37 cellular contexts compared by ENCODE assay signal in the genomic region with DNA sequence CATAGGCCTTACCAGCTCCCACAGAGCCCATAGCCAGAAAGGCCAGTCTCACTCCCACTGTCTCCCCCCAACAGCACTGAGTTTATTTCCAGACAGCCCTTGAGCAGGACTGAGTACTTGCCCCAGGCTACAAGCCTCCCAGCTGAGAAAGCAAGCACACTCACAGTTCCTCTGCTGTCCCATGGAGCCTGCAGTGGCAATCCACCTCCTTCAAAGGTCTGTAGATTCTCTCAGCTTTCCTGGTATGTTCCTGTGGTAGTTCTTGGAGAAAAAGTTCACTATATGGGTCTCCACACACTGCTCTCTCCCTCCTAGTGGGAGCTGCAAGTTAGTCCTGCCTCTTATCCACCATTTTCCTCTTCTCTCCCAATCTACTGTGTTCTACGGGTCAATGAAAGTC.
"Had no signal": no experiment of that assay in that cellular context is flagged by ENCODE, and none has a peak within 500 bp of the region (broad histone marks: within the 10 kb centered on the region; RNA-seq: fewer than 3 reads in every experiment).

No MANE protein-coding gene starts in this region.

- H3K27me3 Mint-ChIP-seq: activated naive CD4-positive, alpha-beta T cell treated with anti-CD3 and anti-CD28 coated beads, Interleukin-2, amount 10 ng/mL, durations not matched to agents 7 days and 5 days; activated naive CD8-positive, alpha-beta T cell treated with anti-CD3 and anti-CD28 coated beads for 36 hours; activated naive CD8-positive, alpha-beta T cell treated with anti-CD3 and anti-CD28 coated beads, Interleukin-2, amount 10 ng/mL, durations not matched to agents 7 days and 5 days; activated naive CD8-positive, alpha-beta T cell treated with anti-CD3 and anti-CD28 coated beads, Interleukin-2, amount 50 U/mL, for 24 hours had no signal

- H3K36me3 Mint-ChIP-seq: activated naive CD4-positive, alpha-beta T cell treated with anti-CD3 and anti-CD28 coated beads, Interleukin-2, amount 10 ng/mL, durations not matched to agents 7 days and 5 days; activated naive CD8-positive, alpha-beta T cell treated with anti-CD3 and anti-CD28 coated beads, Interleukin-2, amount 10 ng/mL, durations not matched to agents 7 days and 5 days had no signal

- DNase-seq: activated effector memory CD4-positive, alpha-beta T cell treated with anti-CD3 and anti-CD28 coated beads, Interleukin-2, amount 50 U/mL, for 16 hours; activated effector memory CD4-positive, alpha-beta T cell treated with Interleukin-2 at 50 U/mL for 16 hours; activated gamma-delta T cell; activated gamma-delta T cell treated with Interleukin-2 at 50 U/mL for 16 hours; activated naive CD4-positive, alpha-beta T cell; activated naive CD4-positive, alpha-beta T cell treated with anti-CD3 and anti-CD28 coated beads for 36 hours; activated naive CD4-positive, alpha-beta T cell treated with anti-CD3 and anti-CD28 coated beads, Interleukin-2, amount 10 ng/mL, durations not matched to agents 7 days and 5 days; activated naive CD4-positive, alpha-beta T cell treated with anti-CD3 and anti-CD28 coated beads, Interleukin-2, amount 50 U/mL, for 16 hours; activated naive CD4-positive, alpha-beta T cell treated with Interleukin-2 at 50 U/mL for 16 hours; activated naive CD8-positive, alpha-beta T cell treated with anti-CD3 and anti-CD28 coated beads for 36 hours; activated naive CD8-positive, alpha-beta T cell treated with anti-CD3 and anti-CD28 coated beads, Interleukin-2, amount 10 ng/mL, durations not matched to agents 7 days and 5 days; activated naive CD8-positive, alpha-beta T cell treated with anti-CD3 and anti-CD28 coated beads, Interleukin-2, amount 50 U/mL, for 24 hours; activated T-cell treated with anti-CD3 and anti-CD28 coated beads, Interleukin-2, amount 50 U/mL, for 24 hours; activated T-cell treated with anti-CD3 and anti-CD28 coated beads, Interleukin-2, amount 50 U/mL, for 4 hours; activated T-cell treated with anti-CD3 and anti-CD28 coated beads, Interleukin-2, amount 50 U/mL, for 48 hours; activated T-cell treated with anti-CD3 and anti-CD28 coated beads, Interleukin-2, amount 50 U/mL, for 72 hours; adrenal gland; amniotic stem cell; amygdala; anterior cingulate cortex; aorta; body of pancreas; brain microvascular endothelial cell; caudate nucleus; central memory CD4-positive, alpha-beta T cell; cerebellar nuclear complex had no signal

- H3K36me3 ChIP-seq: adrenal gland, ascending aorta, brain microvascular endothelial cell, breast epithelium, cardiac muscle cell had no signal

- H3K9me3 ChIP-seq: body of pancreas had no signal

- ATAC-seq: activated naive CD4-positive, alpha-beta T cell treated with anti-CD3 and anti-CD28 coated beads, Interleukin-2, amount 50 U/mL, for 72 hours; activated naive CD8-positive, alpha-beta T cell treated with anti-CD3 and anti-CD28 coated beads, Interleukin-2, amount 50 U/mL, for 24 hours; activated T-cell treated with anti-CD3 and anti-CD28 coated beads, Interleukin-2, amount 50 U/mL, for 4 hours; activated T-cell treated with anti-CD3 and anti-CD28 coated beads, Interleukin-2, amount 50 U/mL, for 72 hours; activated T-helper 17 cell treated with anti-CD3 and anti-CD28 coated beads, Interleukin-2, amount 50 U/mL, for 72 hours; body of pancreas had no signal

- H3K4me3 ChIP-seq: adrenal gland, ascending aorta, body of pancreas, breast epithelium, cardiac muscle cell had no signal

- H3K4me1 Mint-ChIP-seq: activated naive CD4-positive, alpha-beta T cell treated with anti-CD3 and anti-CD28 coated beads, Interleukin-2, amount 10 ng/mL, durations not matched to agents 7 days and 5 days; activated naive CD4-positive, alpha-beta T cell treated with anti-CD3 and anti-CD28 coated beads, Interleukin-2, amount 50 U/mL, for 24 hours; activated naive CD8-positive, alpha-beta T cell treated with anti-CD3 and anti-CD28 coated beads, Interleukin-2, amount 50 U/mL, for 24 hours; central memory CD8-positive, alpha-beta T cell had no signal

- H3K4me3 Mint-ChIP-seq: activated naive CD4-positive, alpha-beta T cell treated with anti-CD3 and anti-CD28 coated beads for 36 hours; activated naive CD4-positive, alpha-beta T cell treated with anti-CD3 and anti-CD28 coated beads, Interleukin-2, amount 10 ng/mL, durations not matched to agents 7 days and 5 days; activated naive CD4-positive, alpha-beta T cell treated with anti-CD3 and anti-CD28 coated beads, Interleukin-2, amount 50 U/mL, for 24 hours; activated naive CD8-positive, alpha-beta T cell; activated naive CD8-positive, alpha-beta T cell treated with anti-CD3 and anti-CD28 coated beads for 36 hours; activated naive CD8-positive, alpha-beta T cell treated with anti-CD3 and anti-CD28 coated beads, Interleukin-2, amount 10 ng/mL, durations not matched to agents 7 days and 5 days; activated naive CD8-positive, alpha-beta T cell treated with anti-CD3 and anti-CD28 coated beads, Interleukin-2, amount 50 U/mL, for 24 hours; activated T-cell treated with anti-CD3 and anti-CD28 coated beads, Interleukin-2, amount 50 U/mL, for 24 hours; activated T-cell treated with anti-CD3 and anti-CD28 coated beads, Interleukin-2, amount 50 U/mL, for 4 hours; activated T-cell treated with anti-CD3 and anti-CD28 coated beads, Interleukin-2, amount 50 U/mL, for 72 hours; activated T-helper 1 cell treated with anti-CD3 and anti-CD28 coated beads, Interleukin-12 subunit alpha, Interleukin-12 subunit beta, Interleukin-2, Interleukin-4 antibody, amounts not matched to agents 30 ng/mL and 10 ng/mL and 1 ng/mL, durations not matched to agents 14 hours and 24 hours and 36 hours; activated T-helper 17 cell treated with anti-CD3 and anti-CD28 coated beads, Interleukin-2, amount 50 U/mL, for 72 hours; brain; central memory CD8-positive, alpha-beta T cell had no signal

- H3K27ac ChIP-seq: adrenal gland, ascending aorta, body of pancreas, brain microvascular endothelial cell, breast epithelium, cardiac muscle cell had no signal

- H3K27ac Mint-ChIP-seq: activated naive CD4-positive, alpha-beta T cell treated with anti-CD3 and anti-CD28 coated beads for 36 hours; activated naive CD4-positive, alpha-beta T cell treated with anti-CD3 and anti-CD28 coated beads, Interleukin-2, amount 10 ng/mL, durations not matched to agents 7 days and 5 days; activated naive CD4-positive, alpha-beta T cell treated with anti-CD3 and anti-CD28 coated beads, Interleukin-2, amount 50 U/mL, for 24 hours; activated naive CD4-positive, alpha-beta T cell treated with anti-CD3 and anti-CD28 coated beads, Interleukin-2, amount 50 U/mL, for 72 hours; activated naive CD8-positive, alpha-beta T cell; activated naive CD8-positive, alpha-beta T cell treated with anti-CD3 and anti-CD28 coated beads for 36 hours; activated naive CD8-positive, alpha-beta T cell treated with anti-CD3 and anti-CD28 coated beads, Interleukin-2, amount 10 ng/mL, durations not matched to agents 7 days and 5 days; activated naive CD8-positive, alpha-beta T cell treated with anti-CD3 and anti-CD28 coated beads, Interleukin-2, amount 50 U/mL, for 24 hours; activated T-cell treated with anti-CD3 and anti-CD28 coated beads, Interleukin-2, amount 50 U/mL, for 24 hours; activated T-cell treated with anti-CD3 and anti-CD28 coated beads, Interleukin-2, amount 50 U/mL, for 72 hours; activated T-helper 1 cell treated with anti-CD3 and anti-CD28 coated beads, Interleukin-12 subunit alpha, Interleukin-12 subunit beta, Interleukin-2, Interleukin-4 antibody, amounts not matched to agents 30 ng/mL and 10 ng/mL and 1 ng/mL, durations not matched to agents 14 hours and 24 hours and 36 hours; activated T-helper 17 cell treated with anti-CD3 and anti-CD28 coated beads, Interleukin-2, amount 50 U/mL, for 72 hours; activated T-helper 2 cell treated with anti-CD3 and anti-CD28 coated beads, Interferon-gamma antibody, Interleukin-2, Interleukin-4, amounts not matched to agents 10 μg/mL and 5 μg/mL and 100 μg/mL, durations not matched to agents 14 hours and 24 hours and 36 hours; brain had no signal

- H3K27me3 ChIP-seq: adrenal gland, ascending aorta, body of pancreas, brain microvascular endothelial cell, breast epithelium, cardiac muscle cell had no signal

- H3K4me1 ChIP-seq: adrenal gland, ascending aorta, body of pancreas, breast epithelium had no signal
